9 cellular contexts compared by ENCODE assay signal in the genomic region with DNA sequence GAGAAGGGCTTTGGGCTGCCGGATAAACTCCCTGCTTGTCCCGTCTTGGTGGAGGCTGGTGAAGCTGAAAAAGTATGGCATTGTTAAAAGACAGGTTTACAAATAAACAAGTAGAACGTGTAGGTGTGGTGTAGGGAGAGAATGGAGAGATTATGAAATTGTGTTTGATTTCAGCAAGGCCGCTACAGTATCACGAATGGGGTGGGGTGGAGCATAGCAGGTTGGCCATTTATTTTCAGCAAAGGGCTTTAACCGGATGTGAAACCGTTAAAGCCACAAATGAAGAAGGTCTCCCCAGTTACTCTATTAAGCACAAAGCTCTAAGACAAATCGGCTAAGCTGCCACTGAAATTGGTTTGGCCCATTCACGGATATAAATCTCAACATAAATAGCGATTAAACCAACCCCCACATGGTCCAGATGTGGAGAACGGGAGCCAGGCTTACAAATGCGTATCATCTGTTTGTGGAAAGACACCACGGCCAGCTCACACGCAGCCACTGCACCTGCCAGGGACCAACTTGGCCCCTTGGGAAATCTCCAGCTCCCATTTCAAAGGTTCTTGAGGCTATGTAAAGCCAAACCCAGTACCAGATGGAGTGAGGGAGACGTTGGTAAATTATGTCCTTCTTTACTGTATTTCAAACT.
DNase-seq lines count a peak whose midpoint lies in the region; ATAC-seq and TF ChIP-seq lines count a peak whose summit lies in the region.
"Had no signal": no experiment of that assay in that cellular context is flagged by ENCODE, and none has a peak within 500 bp of the region (broad histone marks: within the 10 kb centered on the region; RNA-seq: fewer than 3 reads in every experiment).

No MANE protein-coding gene starts in this region.

- DNase-seq in DMS79 (lab: John Stamatoyannopoulos, UW) (peak; percentile 12), LHCN-M2 (ENCODE audit: low read depth) (peak; percentile 28), activated B cell treated with CpG ODN at 0.5 μM for 24 hours (peak; percentile 48), breast epithelium (ENCODE audit: low spot score in 2 of 2) (no peak), epidermal melanocyte (ENCODE audit: insufficient read length, low spot score) (no peak), GM03348 (ENCODE audit: low spot score) (no peak), caudate nucleus (lab: John Stamatoyannopoulos, UW) (no peak)
- DNase-seq: NCI-H1694 had no signal

- H3K4me1 Mint-ChIP-seq in activated B cell treated with CpG ODN at 0.5 μM for 24 hours: peaks cover 80% of the 10 kb centered on the region

- TF ChIP-seq POLR2A in breast epithelium (IDR thresholded peaks at IDR 0.05): no peak

- H3K27ac ChIP-seq in breast epithelium (peak overlapping the region in 1 of 2 donors; percentile 28), caudate nucleus (ENCODE audit: low read depth, low read length) (no peak overlapping the region)

- CTCF ChIA-PET in activated B cell treated with CpG ODN at 0.5 μM for 24 hours (lab: Charles Lee): interaction anchor here (1.0 to 4.3 kb wide), 5 partner anchors 11 to 358 kb away, joined by 3 to 62 read pairs (median 5); no protein-coding TSS in a partner anchor

- H3K36me3 ChIP-seq in breast epithelium: no peaks in the 10 kb centered on the region

- H3K4me1 ChIP-seq in breast epithelium: no peaks in the 10 kb centered on the region

- H3K4me3 ChIP-seq in breast epithelium: no peak overlapping the region

- no peaks in the 10 kb centered on the region for H3K27me3 Mint-ChIP-seq in activated B cell treated with CpG ODN at 0.5 μM for 24 hours

- intact Hi-C loops in activated B cell treated with CpG ODN at 0.5 μM for 24 hours (cut with micrococcal nuclease): no loop called here
- intact Hi-C loops in breast epithelium (cut with DNase I; ENCODE audit: low total_unique reads): no loop called here

- H3K9me3 Mint-ChIP-seq in activated B cell treated with CpG ODN at 0.5 μM for 24 hours: no peaks in the 10 kb centered on the region

- ATAC-seq in GM19455 (IDR thresholded peaks at IDR 0.05; ENCODE audit: unreplicated experiment): peak; percentile 61
- peak; percentile 77 for ATAC-seq in activated B cell treated with CpG ODN at 0.5 μM for 24 hours (ENCODE audit: low read depth)

- H3K27me3 ChIP-seq in breast epithelium: no peaks in the 10 kb centered on the region

- H3K4me3 Mint-ChIP-seq in activated B cell treated with CpG ODN at 0.5 μM for 24 hours: peak overlapping the region; percentile 69

- peaks cover 50% of the 10 kb centered on the region for H3K36me3 Mint-ChIP-seq in activated B cell treated with CpG ODN at 0.5 μM for 24 hours (ENCODE audit: low read depth)

- POLR2A ChIA-PET in activated B cell treated with CpG ODN at 0.5 μM for 24 hours (lab: Charles Lee): interaction anchor here (0.7 to 3.2 kb wide), 6 partner anchors 9 to 150 kb away, joined by 3 to 31 read pairs (median 6); partner anchors contain the start of gene ZMYND8

- no peaks in the 10 kb centered on the region for H3K9me3 ChIP-seq in breast epithelium

- TF ChIP-seq CTCF in activated B cell treated with CpG ODN at 0.5 μM for 24 hours (IDR thresholded peaks at IDR 0.05): no peak
- TF ChIP-seq CTCF in breast epithelium (IDR thresholded peaks at IDR 0.05): no peak

- H3K27ac Mint-ChIP-seq in activated B cell treated with CpG ODN at 0.5 μM for 24 hours: peak overlapping the region; percentile 92

Comparison
In these comparisons a context has a peak if more than half of its experiments do, and no peak if none do; other contexts are left out.
1. DNase-seq: peak in DMS79 (single experiment), LHCN-M2 (single experiment) and activated B cell treated with CpG ODN at 0.5 μM for 24 hours (single experiment); none in breast epithelium (0 of 2), epidermal melanocyte (single experiment), GM03348 (single experiment) and caudate nucleus (0 of 61).